Comparison of ENCODE assay signal across 20 cellular contexts in genomic region chr10:89171263-89171872, GRCh38. TPM values are rescaled to one million over a fixed set of nuclear protein-coding genes. Genes with fewer than 3 reads are reported as not detected.
"Had no signal": no experiment of that assay in that cellular context is flagged by ENCODE, and none has a peak within 500 bp of the region (broad histone marks: within the 10 kb centered on the region; RNA-seq: fewer than 3 reads in every experiment).

No MANE protein-coding gene starts in this region.

- H3K36me3 ChIP-seq: adrenal gland, heart left ventricle, right lobe of liver, spleen had no signal

- H3K4me3 ChIP-seq: adrenal gland, dorsolateral prefrontal cortex, heart left ventricle, right lobe of liver, spleen had no signal

- H3K9me3 ChIP-seq: adrenal gland, heart left ventricle, right lobe of liver, spleen had no signal

- H3K4me3 Mint-ChIP-seq: activated CD4-positive, alpha-beta T cell treated with anti-CD3 and anti-CD28 coated beads, Interleukin-2, amount 10 ng/mL, durations not matched to agents 7 days and 5 days; activated naive CD4-positive, alpha-beta T cell treated with anti-CD3 and anti-CD28 coated beads, Interleukin-2, amount 10 ng/mL, durations not matched to agents 7 days and 5 days; brain; mesothelial cell of epicardium; naive B cell; T-helper 17 cell; type B pancreatic cell had no signal

- H3K36me3 Mint-ChIP-seq: activated naive CD4-positive, alpha-beta T cell treated with anti-CD3 and anti-CD28 coated beads, Interleukin-2, amount 10 ng/mL, durations not matched to agents 7 days and 5 days; brain; mesothelial cell of epicardium; naive B cell; type B pancreatic cell had no signal

- DNase-seq: activated CD4-positive, alpha-beta T cell treated with anti-CD3 and anti-CD28 coated beads, Interleukin-2, amount 10 ng/mL, durations not matched to agents 7 days and 5 days; activated CD4-positive, CD25-positive, alpha-beta regulatory T cell; activated naive CD4-positive, alpha-beta T cell treated with anti-CD3 and anti-CD28 coated beads, Interleukin-2, amount 10 ng/mL, durations not matched to agents 7 days and 5 days; activated T-cell treated with anti-CD3 and anti-CD28 coated beads for 4 hours; adrenal gland; cerebellar nuclear complex; dorsolateral prefrontal cortex; heart left ventricle; left ventricle myocardium superior; naive B cell; right lobe of liver; spleen; stimulated activated CD4-positive, alpha-beta T cell treated with anti-CD3 and anti-CD28 coated beads, Interleukin-2, amount 100 ng/mL, for 24 hours; stimulated activated naive CD4-positive, alpha-beta T cell treated with Interleukin-2 at 50 U/mL for 16 hours; T-helper 17 cell had no signal

- H3K27ac Mint-ChIP-seq: activated CD4-positive, alpha-beta T cell treated with anti-CD3 and anti-CD28 coated beads, Interleukin-2, amount 10 ng/mL, durations not matched to agents 7 days and 5 days; activated naive CD4-positive, alpha-beta T cell treated with anti-CD3 and anti-CD28 coated beads, Interleukin-2, amount 10 ng/mL, durations not matched to agents 7 days and 5 days; activated T-helper 2 cell treated with anti-CD3 and anti-CD28 coated beads, Interferon-gamma antibody, Interleukin-2, Interleukin-4, amounts not matched to agents 10 μg/mL and 5 μg/mL and 100 μg/mL, durations not matched to agents 14 hours and 24 hours and 36 hours; mesothelial cell of epicardium; naive B cell; T-helper 17 cell; type B pancreatic cell had no signal

- H3K4me1 ChIP-seq: adrenal gland, right lobe of liver, spleen had no signal

- H3K27me3 Mint-ChIP-seq: brain, type B pancreatic cell had no signal

- H3K9me3 Mint-ChIP-seq: activated CD4-positive, alpha-beta T cell treated with anti-CD3 and anti-CD28 coated beads, Interleukin-2, amount 10 ng/mL, durations not matched to agents 7 days and 5 days; activated naive CD4-positive, alpha-beta T cell treated with anti-CD3 and anti-CD28 coated beads, Interleukin-2, amount 10 ng/mL, durations not matched to agents 7 days and 5 days; activated T-helper 2 cell treated with anti-CD3 and anti-CD28 coated beads, Interferon-gamma antibody, Interleukin-2, Interleukin-4, amounts not matched to agents 10 μg/mL and 5 μg/mL and 100 μg/mL, durations not matched to agents 14 hours and 24 hours and 36 hours; mesothelial cell of epicardium; naive B cell; type B pancreatic cell had no signal

- H3K27me3 ChIP-seq: dorsolateral prefrontal cortex, right lobe of liver, spleen had no signal

- H3K27ac ChIP-seq: adrenal gland, dorsolateral prefrontal cortex, heart left ventricle, right lobe of liver, spleen had no signal

- H3K4me1 Mint-ChIP-seq: activated naive CD4-positive, alpha-beta T cell treated with anti-CD3 and anti-CD28 coated beads, Interleukin-2, amount 10 ng/mL, durations not matched to agents 7 days and 5 days; mesothelial cell of epicardium; naive B cell had no signal

RNA-seq across cellular contexts. Expression of gene CH25H, which starts 35.7 kb away (rescaled TPM):
- total RNA-seq: activated CD4-positive, alpha-beta T cell treated with anti-CD3 and anti-CD28 coated beads, Interleukin-2, amount 10 ng/mL, durations not matched to agents 7 days and 5 days; activated CD8-positive, alpha-beta memory T cell treated with anti-CD3 and anti-CD28 coated beads for 36 hours; activated T-helper 2 cell treated with anti-CD3 and anti-CD28 coated beads, Interferon-gamma antibody, Interleukin-2, Interleukin-4, amounts not matched to agents 10 μg/mL and 5 μg/mL and 100 μg/mL, durations not matched to agents 14 hours and 24 hours and 36 hours; mesothelial cell of epicardium had no signal
